In the genomic region with DNA sequence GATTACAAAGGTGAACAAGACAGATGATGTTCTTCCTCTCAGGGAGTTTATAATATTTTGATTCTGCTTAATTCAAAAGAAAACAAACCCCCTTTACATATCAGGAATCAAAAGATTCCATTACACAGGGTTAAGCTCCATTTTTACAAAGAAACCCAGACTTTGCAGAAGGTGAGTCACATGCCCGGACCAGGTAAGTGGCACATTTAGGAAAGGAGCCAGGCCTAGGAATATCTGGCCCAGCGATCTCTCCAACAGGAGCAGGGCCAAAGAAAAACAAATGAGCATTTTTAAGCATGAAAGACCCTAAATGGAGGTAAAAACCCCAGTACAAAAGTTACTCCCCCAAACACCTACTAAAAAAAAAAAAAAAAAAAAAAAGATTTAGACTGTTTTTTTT, we compare ENCODE assay signal across 8 cellular contexts. TPM values are rescaled to one million over a fixed set of nuclear protein-coding genes. Genes with fewer than 3 reads are reported as not detected.
DNase-seq lines count a peak whose midpoint lies in the region; ATAC-seq, FAIRE-seq and TF ChIP-seq lines count a peak whose summit lies in the region.

No MANE protein-coding gene starts in this region.

- H3K27me3 ChIP-seq in lung (ENCODE audit: control insufficient read depth, insufficient read depth), result no peaks in the 10 kb centered on the region

- DNase-seq in activated naive CD4-positive, alpha-beta T cell treated with anti-CD3 and anti-CD28 coated beads, Interleukin-2, amount 10 ng/mL, durations not matched to agents 7 days and 5 days, result no peak
- DNase-seq in activated naive CD4-positive, alpha-beta T cell (lab: John Stamatoyannopoulos, UW), result no peak
- DNase-seq in astrocyte of the cerebellum (ENCODE audit: low read depth) (no peak), lung (ENCODE audit: low spot score) (no peak), type B pancreatic cell (ENCODE audit: extremely low spot score, unreplicated experiment) (no peak), globus pallidus (ENCODE audit: low spot score) (no peak), D721Med (ENCODE audit: insufficient read length, low spot score) (no peak)

- peaks cover 7% of the 10 kb centered on the region for H3K9me3 Mint-ChIP-seq in activated naive CD4-positive, alpha-beta T cell treated with anti-CD3 and anti-CD28 coated beads, Interleukin-2, amount 10 ng/mL, durations not matched to agents 7 days and 5 days
- no peaks in the 10 kb centered on the region for H3K9me3 Mint-ChIP-seq in type B pancreatic cell

- peaks cover 45% of the 10 kb centered on the region for H3K36me3 Mint-ChIP-seq in activated naive CD4-positive, alpha-beta T cell treated with anti-CD3 and anti-CD28 coated beads, Interleukin-2, amount 10 ng/mL, durations not matched to agents 7 days and 5 days
- H3K36me3 Mint-ChIP-seq in type B pancreatic cell, result peaks cover 18% of the 10 kb centered on the region

- TF ChIP-seq CTCF in astrocyte of the cerebellum (IDR thresholded peaks at IDR 0.05; ENCODE audit: low read depth, low read length, missing control alignments) (no peak), lung (IDR thresholded peaks at IDR 0.05; ENCODE audit: control extremely low read depth, extremely low read depth) (no peak), type B pancreatic cell (conservative IDR thresholded peaks at IDR 0.05) (no peak), D721Med (IDR thresholded peaks at IDR 0.05; ENCODE audit: insufficient read depth, missing control alignments) (no peak)

- no peak for FAIRE-seq in D721Med (lab: Jason Lieb, UNC)

- H3K4me1 Mint-ChIP-seq in activated naive CD4-positive, alpha-beta T cell treated with anti-CD3 and anti-CD28 coated beads, Interleukin-2, amount 10 ng/mL, durations not matched to agents 7 days and 5 days, result peaks cover 56% of the 10 kb centered on the region
- H3K4me1 Mint-ChIP-seq in type B pancreatic cell (ENCODE audit: unreplicated experiment), result peaks cover 27% of the 10 kb centered on the region

- H3K4me1 ChIP-seq in lung (ENCODE audit: control insufficient read depth in 2 of 2, insufficient read depth in 2 of 2, low read length in 2 of 2), result peaks cover 13 to 18% of the 10 kb centered on the region in 2 donors

- H3K4me3 ChIP-seq in astrocyte of the cerebellum (ENCODE audit: low read depth, low read length) (peak overlapping the region; percentile 63), lung (peak overlapping the region; percentile 73)

- in situ Hi-C loops in astrocyte of the cerebellum (cut with HindIII; ENCODE audit: low sequenced_read_pairs), result no loop called here

- no peaks in the 10 kb centered on the region for H3K9me3 ChIP-seq in lung (ENCODE audit: control insufficient read depth in 2 of 2, insufficient read depth in 1 of 2, low read length in 1 of 2)

- WGBS in lung, 2 donors, result 12 to 41% methylated on average over 2 of the region's 2 CpGs

- peak overlapping the region; percentile 84 for H3K4me3 Mint-ChIP-seq in activated naive CD4-positive, alpha-beta T cell treated with anti-CD3 and anti-CD28 coated beads, Interleukin-2, amount 10 ng/mL, durations not matched to agents 7 days and 5 days
- H3K4me3 Mint-ChIP-seq in type B pancreatic cell, result peak overlapping the region; percentile 98

- H3K36me3 ChIP-seq in lung (ENCODE audit: control insufficient read depth in 2 of 2, insufficient read depth in 2 of 2, low read length in 2 of 2), result peaks cover 0 to 2% of the 10 kb centered on the region in 2 donors

- peak overlapping the region; percentile 95 to 98 for H3K27ac ChIP-seq in lung (ENCODE audit: low read depth in 1 of 2, low read length in 1 of 2)

- ATAC-seq in lung (ENCODE audit: insufficient read depth, low FRiP score), result no peak
- ATAC-seq in HG02981 (IDR thresholded peaks at IDR 0.05; ENCODE audit: unreplicated experiment), result no peak

- no peaks in the 10 kb centered on the region for H3K27me3 Mint-ChIP-seq in activated naive CD4-positive, alpha-beta T cell treated with anti-CD3 and anti-CD28 coated beads, Interleukin-2, amount 10 ng/mL, durations not matched to agents 7 days and 5 days
- no peaks in the 10 kb centered on the region for H3K27me3 Mint-ChIP-seq in type B pancreatic cell

- H3K27ac Mint-ChIP-seq in activated naive CD4-positive, alpha-beta T cell treated with anti-CD3 and anti-CD28 coated beads, Interleukin-2, amount 10 ng/mL, durations not matched to agents 7 days and 5 days, result peak overlapping the region; percentile 90
- H3K27ac Mint-ChIP-seq in type B pancreatic cell, result peak overlapping the region; percentile 96

- CTCF ChIA-PET in activated naive CD4-positive, alpha-beta T cell treated with anti-CD3 and anti-CD28 coated beads, Interleukin-2, amount 10 ng/mL, durations not matched to agents 7 days and 5 days (lab: Charles Lee), result interaction anchor here (1.4 to 2.4 kb wide), 3 partner anchors 15 to 27 kb away, joined by 3 to 12 read pairs (median 5); no protein-coding TSS in a partner anchor

RNA-seq across cellular contexts. Expression of gene STN1, which starts 1.1 kb away (rescaled TPM):
- total RNA-seq in lung, result 10 to 100 TPM; 41.6 to 43.8 TPM
- 10 to 100 TPM; 26.5 to 36.5 TPM for polyA plus RNA-seq in lung
- 33.0 and 75.1 TPM in 2 replicates for total RNA-seq in type B pancreatic cell (ENCODE audit: low replicate concordance)

RNA-seq across cellular contexts. Expression of gene SLK, which starts 50.0 kb away (rescaled TPM):
- total RNA-seq in lung, result 10 to 100 TPM; 41.5 to 86.4 TPM
- 10 to 100 TPM; 13.3 to 21.0 TPM for polyA plus RNA-seq in lung
- 61.6 and 134 TPM in 2 replicates for total RNA-seq in type B pancreatic cell (ENCODE audit: low replicate concordance)
